In the genomic region with DNA sequence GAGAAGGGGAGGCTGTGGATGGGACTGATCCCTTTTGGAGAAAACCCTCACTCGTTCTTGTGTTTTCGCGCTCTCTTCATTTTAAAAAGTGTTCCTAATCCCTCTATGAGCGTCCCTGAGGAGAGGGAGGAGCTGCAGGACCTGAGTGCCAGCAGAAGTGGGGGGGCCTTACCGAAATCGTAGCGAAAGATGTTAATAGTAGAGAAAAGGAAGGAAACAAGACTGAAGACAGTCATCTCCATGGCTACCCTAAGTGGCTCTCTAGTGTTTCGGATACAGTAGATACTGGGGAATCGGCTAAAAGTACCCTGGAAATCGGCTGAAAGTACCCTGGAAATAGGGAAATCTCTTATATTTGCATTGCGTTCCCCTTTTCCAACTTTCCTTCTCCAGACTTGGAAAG, we compare ENCODE assay signal across 2 cellular contexts.
TF ChIP-seq lines count a peak whose summit lies in the region.

No MANE protein-coding gene starts in this region.

TF ChIP-seq in A549, 52 proteins besides CTCF, POLR2A, EP300 and RAD21:
- TF ChIP-seq RNF2 (IDR thresholded peaks at IDR 0.05; ENCODE audit: borderline replicate concordance, low read depth) = no peak
- TF ChIP-seq, protein P1, sequence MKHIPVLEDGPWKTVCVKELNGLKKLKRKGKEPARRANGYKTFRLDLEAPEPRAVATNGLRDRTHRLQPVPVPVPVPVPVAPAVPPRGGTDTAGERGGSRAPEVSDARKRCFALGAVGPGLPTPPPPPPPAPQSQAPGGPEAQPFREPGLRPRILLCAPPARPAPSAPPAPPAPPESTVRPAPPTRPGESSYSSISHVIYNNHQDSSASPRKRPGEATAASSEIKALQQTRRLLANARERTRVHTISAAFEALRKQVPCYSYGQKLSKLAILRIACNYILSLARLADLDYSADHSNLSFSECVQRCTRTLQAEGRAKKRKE (CRISPR knock-in tag; IDR thresholded peaks at IDR 0.05; ENCODE audit: low read depth) = 0 out of 2 replicates have a peak, but pooled peaks have one; percentile 11

TF ChIP-seq in GM12878, 131 proteins besides CTCF, POLR2A, EP300 and RAD21:
- TF ChIP-seq ZNF207 (IDR thresholded peaks at IDR 0.05; ENCODE audit: borderline replicate concordance) = 0 out of 2 replicates have a peak, but pooled peaks have one; percentile 0
- TF ChIP-seq IKZF2 (IDR thresholded peaks at IDR 0.05) = peak in 1 of 2 experiments; percentile 8; a peak in 2 of 4 replicates
- TF ChIP-seq RAD51 (IDR thresholded peaks at IDR 0.05) = peak; percentile 40; the same call in 1 of the 2 replicates
- TF ChIP-seq STAT1 (conservative IDR thresholded peaks at IDR 0.05) = no peak
- TF ChIP-seq WRNIP1 (IDR thresholded peaks at IDR 0.05; ENCODE audit: borderline replicate concordance, low read depth, low read length) = no peak
- TF ChIP-seq NFIC (IDR thresholded peaks at IDR 0.05; ENCODE audit: low read depth, low read length) = no peak
- 0 out of 2 replicates have a peak, but pooled peaks have one; percentile 11 for TF ChIP-seq BMI1 (IDR thresholded peaks at IDR 0.05; ENCODE audit: borderline replicate concordance)
- TF ChIP-seq, protein P2, sequence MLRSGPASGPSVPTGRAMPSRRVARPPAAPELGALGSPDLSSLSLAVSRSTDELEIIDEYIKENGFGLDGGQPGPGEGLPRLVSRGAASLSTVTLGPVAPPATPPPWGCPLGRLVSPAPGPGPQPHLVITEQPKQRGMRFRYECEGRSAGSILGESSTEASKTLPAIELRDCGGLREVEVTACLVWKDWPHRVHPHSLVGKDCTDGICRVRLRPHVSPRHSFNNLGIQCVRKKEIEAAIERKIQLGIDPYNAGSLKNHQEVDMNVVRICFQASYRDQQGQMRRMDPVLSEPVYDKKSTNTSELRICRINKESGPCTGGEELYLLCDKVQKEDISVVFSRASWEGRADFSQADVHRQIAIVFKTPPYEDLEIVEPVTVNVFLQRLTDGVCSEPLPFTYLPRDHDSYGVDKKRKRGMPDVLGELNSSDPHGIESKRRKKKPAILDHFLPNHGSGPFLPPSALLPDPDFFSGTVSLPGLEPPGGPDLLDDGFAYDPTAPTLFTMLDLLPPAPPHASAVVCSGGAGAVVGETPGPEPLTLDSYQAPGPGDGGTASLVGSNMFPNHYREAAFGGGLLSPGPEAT (IDR thresholded peaks at IDR 0.05; ENCODE audit: low read depth) = peak; percentile 12; the same call in 1 of the 2 replicates
- TF ChIP-seq ATF7 (IDR thresholded peaks at IDR 0.05; ENCODE audit: low read depth) = peak; percentile 5; the same call in 1 of the 2 replicates
- no peak for TF ChIP-seq CREB1 (IDR thresholded peaks at IDR 0.05; ENCODE audit: low read depth)
- 0 out of 2 replicates have a peak, but pooled peaks have one; percentile 8 for TF ChIP-seq EED (IDR thresholded peaks at IDR 0.05; ENCODE audit: low read depth)
- TF ChIP-seq KLF5 (IDR thresholded peaks at IDR 0.05; ENCODE audit: partially characterized antibody) = no peak
- 0 out of 2 replicates have a peak, but pooled peaks have one; percentile 21 for TF ChIP-seq MTA3 (IDR thresholded peaks at IDR 0.05; ENCODE audit: borderline replicate concordance, low read length)
- peak in 1 of 2 experiments; percentile 12; a peak in 1 of 4 replicates for TF ChIP-seq ETV6 (conservative IDR thresholded peaks at IDR 0.05 in 1 of 2, IDR thresholded peaks at IDR 0.05 in 1 of 2; ENCODE audit: borderline replicate concordance in 1 of 2, low read depth in 1 of 2)
